In genomic region chr1:167821356-167821685, GRCh38 we compare ENCODE assay signal across 23 cellular contexts.
"Had no signal": no experiment of that assay in that cellular context is flagged by ENCODE, and none has a peak within 500 bp of the region (broad histone marks: within the 10 kb centered on the region; RNA-seq: fewer than 3 reads in every experiment).

No MANE protein-coding gene starts in this region.

- H3K79me2 ChIP-seq: parathyroid adenoma had no signal

- H3K27ac ChIP-seq: body of pancreas, parathyroid adenoma had no signal

- H3K36me3 ChIP-seq: heart right ventricle, sigmoid colon, thyroid gland had no signal

- H3K27ac Mint-ChIP-seq: activated B cell treated with CpG ODN at 0.5 μM for 24 hours; activated CD4-positive, alpha-beta memory T cell treated with anti-CD3 and anti-CD28 coated beads, Interleukin-2, amount 10 ng/mL, durations not matched to agents 7 days and 5 days; activated CD8-positive, alpha-beta memory T cell treated with anti-CD3 and anti-CD28 coated beads, Interleukin-2, amount 10 ng/mL, durations not matched to agents 7 days and 5 days; activated naive CD8-positive, alpha-beta T cell treated with anti-CD3 and anti-CD28 coated beads for 36 hours; immature natural killer cell; memory B cell; natural killer cell; T-helper 2 cell treated with Interferon-gamma antibody and Interleukin-4, amounts not matched to agents 5 μg/mL and 100 μg/mL, for 36 hours had no signal

- DNase-seq: activated B cell treated with CpG ODN at 0.5 μM for 24 hours; activated CD4-positive, alpha-beta memory T cell treated with anti-CD3 and anti-CD28 coated beads, Interleukin-2, amount 10 ng/mL, durations not matched to agents 7 days and 5 days; activated CD4-positive, alpha-beta T cell treated with anti-CD3 and anti-CD28 coated beads for 4 hours; activated CD8-positive, alpha-beta memory T cell treated with anti-CD3 and anti-CD28 coated beads, Interleukin-2, amount 10 ng/mL, durations not matched to agents 7 days and 5 days; activated naive CD4-positive, alpha-beta T cell; activated naive CD8-positive, alpha-beta T cell treated with anti-CD3 and anti-CD28 coated beads for 36 hours; amygdala; body of pancreas; caudate nucleus; dorsolateral prefrontal cortex; heart right ventricle; immature natural killer cell; left ventricle myocardium superior; natural killer cell; sigmoid colon; stimulated activated CD4-positive, alpha-beta T cell treated with anti-CD3 and anti-CD28 coated beads, Interleukin-12 subunit alpha, Interleukin-12 subunit beta, amount 100 ng/mL, for 4 hours; stimulated activated CD4-positive, alpha-beta T cell treated with anti-CD3 and anti-CD28 coated beads, Interleukin-1b, Interleukin-23, amount 100 ng/mL, for 48 hours; stimulated activated CD8-positive, alpha-beta memory T cell treated with anti-CD3 and anti-CD28 coated beads, Interleukin-4, amount 100 ng/mL, for 48 hours; stimulated activated naive CD4-positive, alpha-beta T cell had no signal

- H3K9me3 Mint-ChIP-seq: activated B cell treated with CpG ODN at 0.5 μM for 24 hours; activated CD4-positive, alpha-beta memory T cell treated with anti-CD3 and anti-CD28 coated beads, Interleukin-2, amount 10 ng/mL, durations not matched to agents 7 days and 5 days; activated naive CD8-positive, alpha-beta T cell treated with anti-CD3 and anti-CD28 coated beads for 36 hours; immature natural killer cell; memory B cell; natural killer cell; T-helper 2 cell treated with Interferon-gamma antibody and Interleukin-4, amounts not matched to agents 5 μg/mL and 100 μg/mL, for 36 hours had no signal

- H3K4me3 Mint-ChIP-seq: activated B cell treated with CpG ODN at 0.5 μM for 24 hours; activated CD4-positive, alpha-beta memory T cell treated with anti-CD3 and anti-CD28 coated beads, Interleukin-2, amount 10 ng/mL, durations not matched to agents 7 days and 5 days; activated CD8-positive, alpha-beta memory T cell treated with anti-CD3 and anti-CD28 coated beads, Interleukin-2, amount 10 ng/mL, durations not matched to agents 7 days and 5 days; activated naive CD8-positive, alpha-beta T cell treated with anti-CD3 and anti-CD28 coated beads for 36 hours; immature natural killer cell; natural killer cell; T-helper 2 cell treated with Interferon-gamma antibody and Interleukin-4, amounts not matched to agents 5 μg/mL and 100 μg/mL, for 36 hours had no signal

- H2AFZ ChIP-seq: parathyroid adenoma had no signal

- H3K36me3 Mint-ChIP-seq: activated naive CD8-positive, alpha-beta T cell treated with anti-CD3 and anti-CD28 coated beads for 36 hours; memory B cell; natural killer cell had no signal

- H3K4me1 ChIP-seq: parathyroid adenoma had no signal

- H3K27me3 ChIP-seq: body of pancreas, dorsolateral prefrontal cortex, heart right ventricle, sigmoid colon, thyroid gland had no signal

- H3K4me3 ChIP-seq: body of pancreas, heart right ventricle, sigmoid colon, thyroid gland had no signal

- H3K9ac ChIP-seq: parathyroid adenoma had no signal

- H3K9me3 ChIP-seq: body of pancreas, sigmoid colon, thyroid gland had no signal
